ENCODE assay signal across 9 cellular contexts in the genomic region with DNA sequence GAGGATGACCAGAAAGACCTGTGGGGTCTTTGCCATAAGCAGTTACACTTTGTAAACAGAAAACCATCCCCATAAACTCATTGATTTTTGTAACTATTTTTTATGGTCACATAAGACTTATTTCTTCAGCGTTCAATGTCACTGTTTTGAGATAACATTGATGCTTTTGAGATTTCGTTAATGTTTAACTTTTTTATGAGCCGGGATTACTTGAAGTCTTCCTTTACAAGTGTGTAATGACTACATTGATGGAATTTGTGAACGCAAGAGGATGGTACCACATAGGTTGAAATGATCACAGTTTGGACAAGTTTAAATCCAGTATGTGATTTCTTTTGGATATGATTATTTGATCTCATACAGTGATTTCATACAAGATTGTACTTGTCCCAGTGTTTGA. TPM values are rescaled to one million over a fixed set of nuclear protein-coding genes. Genes with fewer than 3 reads are reported as not detected.
A peak's percentile ranks its signal among the peaks of the same experiment; 100 is the strongest.
DNase-seq lines count a peak whose midpoint lies in the region; TF ChIP-seq lines count a peak whose summit lies in the region.
"Had no signal": no experiment of that assay in that cellular context is flagged by ENCODE, and none has a peak within 500 bp of the region (broad histone marks: within the 10 kb centered on the region; RNA-seq: fewer than 3 reads in every experiment).

No MANE protein-coding gene starts in this region.

- H3K27ac ChIP-seq in endodermal cell (ENCODE audit: low read depth, low read length) (no peak overlapping the region), parathyroid adenoma (no peak overlapping the region)

- CTCF ChIA-PET in Calu3 (lab: Charles Lee), result interaction anchor here (0.9 to 1.0 kb wide), 2 partner anchors 199 to 207 kb away, joined by 3 read pairs; no protein-coding TSS in a partner anchor

- peaks cover 36% of the 10 kb centered on the region for H3K4me1 Mint-ChIP-seq in Calu3 (ENCODE audit: low read depth, unreplicated experiment)
- H3K4me1 Mint-ChIP-seq in endodermal cell, result peaks cover 20% of the 10 kb centered on the region

- no peaks in the 10 kb centered on the region for H3K36me3 ChIP-seq in NT2/D1 (ENCODE audit: insufficient read depth, insufficient read length, low read length)
- H3K36me3 ChIP-seq in endodermal cell (ENCODE audit: control insufficient read depth, insufficient read depth, low read length), result no peaks in the 10 kb centered on the region
- H3K36me3 ChIP-seq in parathyroid adenoma (ENCODE audit: control insufficient read depth, insufficient read depth, low read length), result no peaks in the 10 kb centered on the region

- peak overlapping the region; percentile 71 for H3K4me3 Mint-ChIP-seq in Calu3 (ENCODE audit: low read depth, unreplicated experiment)
- H3K4me3 Mint-ChIP-seq in endodermal cell, result peak overlapping the region; percentile 76

- H3K4me3 ChIP-seq in NT2/D1 (ENCODE audit: insufficient read length, low read depth) (peak overlapping the region; percentile 85), endodermal cell (ENCODE audit: low read length) (peak overlapping the region; percentile 81), parathyroid adenoma (ENCODE audit: low read depth, low read length) (peak overlapping the region; percentile 60)

- H3K36me3 Mint-ChIP-seq in Calu3 (ENCODE audit: insufficient read depth, unreplicated experiment), result peaks cover 76% of the 10 kb centered on the region
- H3K36me3 Mint-ChIP-seq in endodermal cell (ENCODE audit: low read depth), result no peaks in the 10 kb centered on the region

- peaks cover 9% of the 10 kb centered on the region for H3K79me2 ChIP-seq in parathyroid adenoma

- no peaks in the 10 kb centered on the region for H3K27me3 Mint-ChIP-seq in Calu3 (ENCODE audit: unreplicated experiment)
- peaks cover 16% of the 10 kb centered on the region for H3K27me3 Mint-ChIP-seq in endodermal cell (ENCODE audit: insufficient read depth)

- intact Hi-C loops in Calu3 (cut with micrococcal nuclease; ENCODE audit: unreplicated experiment), result loop anchor here (2.0 kb wide), 1 partner anchor 209 kb away; no protein-coding TSS in a partner anchor

- H3K4me1 ChIP-seq in NT2/D1 (ENCODE audit: insufficient read depth, insufficient read length), result no peaks in the 10 kb centered on the region
- H3K4me1 ChIP-seq in endodermal cell (ENCODE audit: control insufficient read depth, insufficient read depth, low read length), result no peaks in the 10 kb centered on the region
- peaks cover 7% of the 10 kb centered on the region for H3K4me1 ChIP-seq in parathyroid adenoma

- H3K9ac ChIP-seq in NT2/D1 (ENCODE audit: insufficient read length, low read depth) (peak overlapping the region; percentile 90), endodermal cell (ENCODE audit: extremely low read depth, low read length, poor library complexity, severe bottlenecking) (no peak overlapping the region), parathyroid adenoma (no peak overlapping the region)

- H3K27ac Mint-ChIP-seq in Calu3 (ENCODE audit: unreplicated experiment) (peak overlapping the region; percentile 78), endodermal cell (no peak overlapping the region)
- H3K27ac Mint-ChIP-seq: dendritic cell treated with granulocyte-macrophage colony-stimulating factor and Interleukin-4, amounts not matched to agents 40 ng/mL and 50 ng/mL, for 4 days had no signal

- no peak overlapping the region for H2AFZ ChIP-seq in parathyroid adenoma

- H3K9me3 Mint-ChIP-seq in Calu3 (ENCODE audit: low read depth, unreplicated experiment), result no peaks in the 10 kb centered on the region
- H3K9me3 Mint-ChIP-seq in endodermal cell, result no peaks in the 10 kb centered on the region
- H3K9me3 Mint-ChIP-seq: dendritic cell treated with granulocyte-macrophage colony-stimulating factor and Interleukin-4, amounts not matched to agents 40 ng/mL and 50 ng/mL, for 4 days had no signal

- BruUV-seq in Calu3 (replicated peaks; lab: Mats Ljungman, UMichigan), result TSS peak; percentile 35

- DNase-seq in Calu3 (no peak), NT2/D1 (ENCODE audit: low read depth, low spot score) (no peak), endodermal cell (no peak), occipital lobe (lab: John Stamatoyannopoulos, UW) (no peak), H4 (ENCODE audit: low spot score) (no peak), iPS-NIHi7 (ENCODE audit: extremely low spot score) (no peak)
- no peak for DNase-seq in central memory CD4-positive, alpha-beta T cell

- WGBS in endodermal cell (ENCODE audit: insufficient coverage in 1 of 2, insufficient read length in 1 of 2), 2 experiments, result 73 to 89% methylated on average over 4 of the region's 4 CpGs

- TF ChIP-seq CTCF in Calu3 (IDR thresholded peaks at IDR 0.05; ENCODE audit: unreplicated experiment) (no peak), endodermal cell (conservative IDR thresholded peaks at IDR 0.05) (no peak), parathyroid adenoma (IDR thresholded peaks at IDR 0.05) (no peak)

- H3K9me3 ChIP-seq in NT2/D1 (ENCODE audit: insufficient read depth, low read length) (no peaks in the 10 kb centered on the region), endodermal cell (ENCODE audit: control insufficient read depth, low read length) (no peaks in the 10 kb centered on the region), parathyroid adenoma (ENCODE audit: control insufficient read depth, low read length) (no peaks in the 10 kb centered on the region)

- peaks cover 11% of the 10 kb centered on the region for H3K27me3 ChIP-seq in NT2/D1 (ENCODE audit: insufficient read depth, insufficient read length)
- peaks cover 16% of the 10 kb centered on the region for H3K27me3 ChIP-seq in endodermal cell (ENCODE audit: control insufficient read depth, insufficient read depth, low read length, poor library complexity, severe bottlenecking)
- no peaks in the 10 kb centered on the region for H3K27me3 ChIP-seq in parathyroid adenoma (ENCODE audit: control insufficient read depth, insufficient read depth, low read length)

- H3K4me2 ChIP-seq in parathyroid adenoma (ENCODE audit: low read length), result peak overlapping the region; percentile 69

RNA-seq across cellular contexts. Expression of a gene that starts 1.8 kb away (rescaled TPM):
- total RNA-seq in Calu3 (2022) (393 and 576 TPM in 2 replicates), endodermal cell (10 to 100 TPM; 16.7 to 25.1 TPM), occipital lobe (59.1 TPM)
- polyA plus RNA-seq in endodermal cell (2013, experiment 1 of 2), result 12.5 TPM
- 11.1 TPM for polyA plus RNA-seq in endodermal cell (2013, experiment 2 of 2)
- total RNA-seq in H4 (2014; rRNA removed; shearing (Covaris generic)), result 15.2 and 17.1 TPM in 2 replicates
